Comparison of ENCODE assay signal across 8 cellular contexts in genomic region chr21:43361127-43361492, GRCh38.
DNase-seq lines count a peak whose midpoint lies in the region; ATAC-seq and TF ChIP-seq lines count a peak whose summit lies in the region.

No MANE protein-coding gene starts in this region.

- no peak for TF ChIP-seq POLR2A in Peyer's patch (IDR thresholded peaks at IDR 0.05)

- peak overlapping the region; percentile 78 to 85 (median 82) for H3K27ac ChIP-seq in Peyer's patch

- H3K9me3 ChIP-seq in Peyer's patch: no peaks in the 10 kb centered on the region

- no peak for TF ChIP-seq CTCF in Peyer's patch (IDR thresholded peaks at IDR 0.05)
- peak; percentile 21 for TF ChIP-seq CTCF in fibroblast of villous mesenchyme (IDR thresholded peaks at IDR 0.05; ENCODE audit: insufficient read depth, low read depth, low read length)
- no peak for TF ChIP-seq CTCF in GM20000 (IDR thresholded peaks at IDR 0.05; ENCODE audit: extremely low read depth, missing control alignments)

- ATAC-seq in GM21737 (IDR thresholded peaks at IDR 0.05; ENCODE audit: unreplicated experiment) (no peak), GM18861 (IDR thresholded peaks at IDR 0.05; ENCODE audit: unreplicated experiment) (no peak)

- peaks cover 0 to 13% (median 6%) of the 10 kb centered on the region in 4 donors for H3K4me1 ChIP-seq in Peyer's patch

- no peaks in the 10 kb centered on the region for H3K36me3 ChIP-seq in Peyer's patch

- peak overlapping the region in 2 of 4 donors; percentile 24 to 30 for H3K4me3 ChIP-seq in Peyer's patch
- H3K4me3 ChIP-seq in fibroblast of villous mesenchyme (ENCODE audit: low read depth, low read length): no peak overlapping the region

- DNase-seq in NCI-H1436 (lab: John Stamatoyannopoulos, UW): peak; percentile 46
- DNase-seq in NCI-H1436 treated with DMSO at 0.1 percent for 48 hours (lab: John Stamatoyannopoulos, UW): no peak
- DNase-seq in Peyer's patch: peak in 2 of 3 donors; percentile 51 to 69
- DNase-seq in fibroblast of villous mesenchyme (ENCODE audit: low read depth): peak; percentile 74
- peak; percentile 38 for DNase-seq in stimulated activated CD8-positive, alpha-beta memory T cell treated with anti-CD3 and anti-CD28 coated beads, Interleukin-4, amount 100 ng/mL, for 48 hours
- no peak for DNase-seq in GM20000 (ENCODE audit: low spot score)

- H3K27me3 ChIP-seq in Peyer's patch: no peaks in the 10 kb centered on the region

Comparison
In these comparisons a context has a peak if more than half of its experiments do, and no peak if none do; other contexts are left out.
1. DNase-seq: peak in NCI-H1436 (single experiment), Peyer's patch (2 of 3), fibroblast of villous mesenchyme (single experiment) and stimulated activated CD8-positive, alpha-beta memory T cell treated with anti-CD3 and anti-CD28 coated beads, Interleukin-4, amount 100 ng/mL, for 48 hours (single experiment); none in NCI-H1436 treated with DMSO at 0.1 percent for 48 hours (single experiment) and GM20000 (single experiment).